In the genomic region with DNA sequence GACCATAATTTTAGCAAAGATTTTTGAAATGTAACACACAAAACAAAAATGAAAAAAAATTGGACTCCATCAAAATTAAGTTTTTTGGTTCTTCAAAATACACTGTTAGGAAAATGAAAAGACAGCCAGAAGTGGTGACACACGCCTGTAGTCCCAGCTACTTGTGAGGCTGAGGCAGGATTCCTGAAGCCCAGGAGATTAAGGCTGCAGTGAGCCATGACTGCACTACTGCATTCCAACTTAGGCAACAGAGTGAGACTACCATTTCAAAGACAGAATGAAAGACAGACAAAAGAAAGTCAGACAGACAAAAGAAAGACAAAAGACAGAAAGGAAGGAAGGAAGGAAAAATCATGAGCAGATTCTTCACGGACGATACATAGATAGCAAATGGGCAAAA, we compare ENCODE assay signal across 2 cellular contexts.
TF ChIP-seq lines count a peak whose summit lies in the region.

No MANE protein-coding gene starts in this region.

TF ChIP-seq in HepG2, 621 proteins besides CTCF, POLR2A, EP300 and RAD21:
- no peak for TF ChIP-seq KLF9 (CRISPR knock-in tag; IDR thresholded peaks at IDR 0.05; ENCODE audit: low read depth)
- no peak for TF ChIP-seq ZNF280D (CRISPR knock-in tag; IDR thresholded peaks at IDR 0.05)
- TF ChIP-seq MED8 (CRISPR knock-in tag; IDR thresholded peaks at IDR 0.05; ENCODE audit: insufficient replicate concordance), result no peak
- TF ChIP-seq MAX (IDR thresholded peaks at IDR 0.05), result no peak
- TF ChIP-seq ZNF17 (CRISPR knock-in tag; IDR thresholded peaks at IDR 0.05), result no peak
- TF ChIP-seq ZSCAN20 (CRISPR knock-in tag; IDR thresholded peaks at IDR 0.05; ENCODE audit: borderline replicate concordance), result no peak
- TF ChIP-seq GABPB1 (CRISPR knock-in tag; IDR thresholded peaks at IDR 0.05), result no peak
- TF ChIP-seq ZNF746 (CRISPR knock-in tag; IDR thresholded peaks at IDR 0.05), result no peak
- no peak for TF ChIP-seq SP2 (CRISPR knock-in tag; IDR thresholded peaks at IDR 0.05)
- no peak for TF ChIP-seq ZNF652 (CRISPR knock-in tag; IDR thresholded peaks at IDR 0.05; ENCODE audit: borderline replicate concordance, low read depth)
- TF ChIP-seq ZFAT (CRISPR knock-in tag; conservative IDR thresholded peaks at IDR 0.05), result no peak
- TF ChIP-seq MAFK (conservative IDR thresholded peaks at IDR 0.05 in 1 of 2, IDR thresholded peaks at IDR 0.05 in 1 of 2; ENCODE audit: low read length in 2 of 2), result no peak
- TF ChIP-seq SIN3B (IDR thresholded peaks at IDR 0.05; ENCODE audit: low read length), result no peak
- no peak for TF ChIP-seq ZNF7 (CRISPR knock-in tag; IDR thresholded peaks at IDR 0.05)
- TF ChIP-seq, protein P1, sequence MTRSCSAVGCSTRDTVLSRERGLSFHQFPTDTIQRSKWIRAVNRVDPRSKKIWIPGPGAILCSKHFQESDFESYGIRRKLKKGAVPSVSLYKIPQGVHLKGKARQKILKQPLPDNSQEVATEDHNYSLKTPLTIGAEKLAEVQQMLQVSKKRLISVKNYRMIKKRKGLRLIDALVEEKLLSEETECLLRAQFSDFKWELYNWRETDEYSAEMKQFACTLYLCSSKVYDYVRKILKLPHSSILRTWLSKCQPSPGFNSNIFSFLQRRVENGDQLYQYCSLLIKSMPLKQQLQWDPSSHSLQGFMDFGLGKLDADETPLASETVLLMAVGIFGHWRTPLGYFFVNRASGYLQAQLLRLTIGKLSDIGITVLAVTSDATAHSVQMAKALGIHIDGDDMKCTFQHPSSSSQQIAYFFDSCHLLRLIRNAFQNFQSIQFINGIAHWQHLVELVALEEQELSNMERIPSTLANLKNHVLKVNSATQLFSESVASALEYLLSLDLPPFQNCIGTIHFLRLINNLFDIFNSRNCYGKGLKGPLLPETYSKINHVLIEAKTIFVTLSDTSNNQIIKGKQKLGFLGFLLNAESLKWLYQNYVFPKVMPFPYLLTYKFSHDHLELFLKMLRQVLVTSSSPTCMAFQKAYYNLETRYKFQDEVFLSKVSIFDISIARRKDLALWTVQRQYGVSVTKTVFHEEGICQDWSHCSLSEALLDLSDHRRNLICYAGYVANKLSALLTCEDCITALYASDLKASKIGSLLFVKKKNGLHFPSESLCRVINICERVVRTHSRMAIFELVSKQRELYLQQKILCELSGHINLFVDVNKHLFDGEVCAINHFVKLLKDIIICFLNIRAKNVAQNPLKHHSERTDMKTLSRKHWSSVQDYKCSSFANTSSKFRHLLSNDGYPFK (CRISPR knock-in tag; IDR thresholded peaks at IDR 0.05; ENCODE audit: borderline replicate concordance), result no peak
- TF ChIP-seq GFI1 (CRISPR knock-in tag; IDR thresholded peaks at IDR 0.05; ENCODE audit: borderline replicate concordance), result no peak
- TF ChIP-seq BCL6 (CRISPR knock-in tag; IDR thresholded peaks at IDR 0.05), result no peak
- TF ChIP-seq PHF20 (CRISPR knock-in tag; IDR thresholded peaks at IDR 0.05), result no peak
- TF ChIP-seq, protein P2, sequence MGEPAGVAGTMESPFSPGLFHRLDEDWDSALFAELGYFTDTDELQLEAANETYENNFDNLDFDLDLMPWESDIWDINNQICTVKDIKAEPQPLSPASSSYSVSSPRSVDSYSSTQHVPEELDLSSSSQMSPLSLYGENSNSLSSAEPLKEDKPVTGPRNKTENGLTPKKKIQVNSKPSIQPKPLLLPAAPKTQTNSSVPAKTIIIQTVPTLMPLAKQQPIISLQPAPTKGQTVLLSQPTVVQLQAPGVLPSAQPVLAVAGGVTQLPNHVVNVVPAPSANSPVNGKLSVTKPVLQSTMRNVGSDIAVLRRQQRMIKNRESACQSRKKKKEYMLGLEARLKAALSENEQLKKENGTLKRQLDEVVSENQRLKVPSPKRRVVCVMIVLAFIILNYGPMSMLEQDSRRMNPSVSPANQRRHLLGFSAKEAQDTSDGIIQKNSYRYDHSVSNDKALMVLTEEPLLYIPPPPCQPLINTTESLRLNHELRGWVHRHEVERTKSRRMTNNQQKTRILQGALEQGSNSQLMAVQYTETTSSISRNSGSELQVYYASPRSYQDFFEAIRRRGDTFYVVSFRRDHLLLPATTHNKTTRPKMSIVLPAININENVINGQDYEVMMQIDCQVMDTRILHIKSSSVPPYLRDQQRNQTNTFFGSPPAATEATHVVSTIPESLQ (CRISPR knock-in tag; conservative IDR thresholded peaks at IDR 0.05), result no peak
- TF ChIP-seq ZNF644 (CRISPR knock-in tag; IDR thresholded peaks at IDR 0.05; ENCODE audit: low read depth), result no peak

TF ChIP-seq in WTC11, 78 proteins besides CTCF, POLR2A, EP300 and RAD21:
- TF ChIP-seq ZNF281 (CRISPR knock-in tag; IDR thresholded peaks at IDR 0.05) (no peak), SMAD3 (CRISPR knock-in tag; IDR thresholded peaks at IDR 0.05; ENCODE audit: borderline replicate concordance) (no peak), CREB1 (CRISPR knock-in tag; IDR thresholded peaks at IDR 0.05) (no peak), PRDM15 (CRISPR knock-in tag; IDR thresholded peaks at IDR 0.05) (no peak)
- TF ChIP-seq, protein P3, sequence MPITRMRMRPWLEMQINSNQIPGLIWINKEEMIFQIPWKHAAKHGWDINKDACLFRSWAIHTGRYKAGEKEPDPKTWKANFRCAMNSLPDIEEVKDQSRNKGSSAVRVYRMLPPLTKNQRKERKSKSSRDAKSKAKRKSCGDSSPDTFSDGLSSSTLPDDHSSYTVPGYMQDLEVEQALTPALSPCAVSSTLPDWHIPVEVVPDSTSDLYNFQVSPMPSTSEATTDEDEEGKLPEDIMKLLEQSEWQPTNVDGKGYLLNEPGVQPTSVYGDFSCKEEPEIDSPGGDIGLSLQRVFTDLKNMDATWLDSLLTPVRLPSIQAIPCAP (CRISPR knock-in tag; IDR thresholded peaks at IDR 0.05), result no peak
